1 cellular context compared by ENCODE assay signal in the genomic region with DNA sequence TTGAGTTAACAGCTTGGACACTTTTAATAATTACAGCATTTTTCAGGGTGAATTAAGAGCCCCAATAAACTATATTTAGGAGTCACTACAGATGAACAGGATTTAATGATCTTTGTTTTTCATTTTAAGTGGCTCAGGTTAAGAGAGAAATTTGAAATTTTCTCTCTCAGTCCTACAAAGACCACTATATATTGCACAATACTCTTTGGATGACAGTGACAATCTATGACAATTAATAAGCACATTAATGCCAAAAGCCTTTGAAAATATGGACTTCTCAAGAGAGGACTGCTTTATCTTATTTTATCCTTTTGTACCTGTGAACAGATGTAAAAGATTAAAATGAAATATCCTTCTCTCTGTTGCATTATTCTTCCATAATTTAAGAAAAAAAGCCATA.
TF ChIP-seq lines count a peak whose summit lies in the region.

No MANE protein-coding gene starts in this region.

TF ChIP-seq in HepG2, 621 proteins besides CTCF, POLR2A, EP300 and RAD21 (continued from another document):
- TF ChIP-seq, protein P1, sequence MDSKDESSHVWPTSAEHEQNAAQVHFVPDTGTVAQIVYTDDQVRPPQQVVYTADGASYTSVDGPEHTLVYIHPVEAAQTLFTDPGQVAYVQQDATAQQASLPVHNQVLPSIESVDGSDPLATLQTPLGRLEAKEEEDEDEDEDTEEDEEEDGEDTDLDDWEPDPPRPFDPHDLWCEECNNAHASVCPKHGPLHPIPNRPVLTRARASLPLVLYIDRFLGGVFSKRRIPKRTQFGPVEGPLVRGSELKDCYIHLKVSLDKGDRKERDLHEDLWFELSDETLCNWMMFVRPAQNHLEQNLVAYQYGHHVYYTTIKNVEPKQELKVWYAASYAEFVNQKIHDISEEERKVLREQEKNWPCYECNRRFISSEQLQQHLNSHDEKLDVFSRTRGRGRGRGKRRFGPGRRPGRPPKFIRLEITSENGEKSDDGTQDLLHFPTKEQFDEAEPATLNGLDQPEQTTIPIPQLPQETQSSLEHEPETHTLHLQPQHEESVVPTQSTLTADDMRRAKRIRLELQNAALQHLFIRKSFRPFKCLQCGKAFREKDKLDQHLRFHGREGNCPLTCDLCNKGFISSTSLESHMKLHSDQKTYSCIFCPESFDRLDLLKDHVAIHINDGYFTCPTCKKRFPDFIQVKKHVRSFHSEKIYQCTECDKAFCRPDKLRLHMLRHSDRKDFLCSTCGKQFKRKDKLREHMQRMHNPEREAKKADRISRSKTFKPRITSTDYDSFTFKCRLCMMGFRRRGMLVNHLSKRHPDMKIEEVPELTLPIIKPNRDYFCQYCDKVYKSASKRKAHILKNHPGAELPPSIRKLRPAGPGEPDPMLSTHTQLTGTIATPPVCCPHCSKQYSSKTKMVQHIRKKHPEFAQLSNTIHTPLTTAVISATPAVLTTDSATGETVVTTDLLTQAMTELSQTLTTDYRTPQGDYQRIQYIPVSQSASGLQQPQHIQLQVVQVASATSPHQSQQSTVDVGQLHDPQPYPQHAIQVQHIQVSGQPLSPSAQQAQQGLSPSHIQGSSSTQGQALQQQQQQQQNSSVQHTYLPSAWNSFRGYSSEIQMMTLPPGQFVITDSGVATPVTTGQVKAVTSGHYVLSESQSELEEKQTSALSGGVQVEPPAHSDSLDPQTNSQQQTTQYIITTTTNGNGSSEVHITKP (CRISPR knock-in tag; IDR thresholded peaks at IDR 0.05; ENCODE audit: low read depth), result no peak
- no peak for TF ChIP-seq DR1 (CRISPR knock-in tag; IDR thresholded peaks at IDR 0.05)
- TF ChIP-seq ZNF678 (CRISPR knock-in tag; IDR thresholded peaks at IDR 0.05), result no peak
- TF ChIP-seq PAWR (CRISPR knock-in tag; IDR thresholded peaks at IDR 0.05; ENCODE audit: borderline replicate concordance), result no peak
